Comparison of ENCODE assay signal across 32 cellular contexts in genomic region chr1:214184992-214185391, GRCh38.
"Had no signal": no experiment of that assay in that cellular context is flagged by ENCODE, and none has a peak within 500 bp of the region (broad histone marks: within the 10 kb centered on the region; RNA-seq: fewer than 3 reads in every experiment).

No MANE protein-coding gene starts in this region.

- DNase-seq: activated B cell treated with CpG ODN at 0.5 μM for 24 hours; activated CD4-positive, alpha-beta T cell treated with anti-CD3 and anti-CD28 coated beads for 48 hours; activated CD4-positive, alpha-beta T cell treated with anti-CD3 and anti-CD28 coated beads, Interleukin-2, amount 50 U/mL, for 1 hour; activated CD4-positive, alpha-beta T cell treated with anti-CD3 and anti-CD28 coated beads, Interleukin-2, amount 50 U/mL, for 48 hours; activated CD8-positive, alpha-beta memory T cell treated with anti-CD3 and anti-CD28 coated beads for 24 hours; activated CD8-positive, alpha-beta T cell treated with anti-CD3 and anti-CD28 coated beads for 36 hours; activated effector memory CD4-positive, alpha-beta T cell treated with Interleukin-2 at 50 U/mL for 16 hours; activated gamma-delta T cell treated with Interleukin-2 at 50 U/mL for 16 hours; activated naive CD4-positive, alpha-beta T cell treated with anti-CD3 and anti-CD28 coated beads, Interleukin-2, amount 50 U/mL, for 16 hours; activated naive CD4-positive, alpha-beta T cell treated with Interleukin-2 at 50 U/mL for 16 hours; activated T-cell treated with anti-CD3 and anti-CD28 coated beads, Interleukin-2, amount 50 U/mL, for 4 hours; amniotic stem cell; anterior cingulate cortex; body of pancreas; caudate nucleus; cortex of kidney; dermis blood vessel endothelial cell; effector CD4-positive, alpha-beta T cell; effector memory CD8-positive, alpha-beta T cell; erythroblast; foreskin melanocyte; head of caudate nucleus; T-helper 1 cell; T-helper 17 cell; T1000; WERI-Rb-1 had no signal

- H3K9me3 Mint-ChIP-seq: activated B cell treated with CpG ODN at 0.5 μM for 24 hours; effector memory CD8-positive, alpha-beta T cell; T-helper 2 cell treated with Interferon-gamma antibody and Interleukin-4, amounts not matched to agents 5 μg/mL and 100 μg/mL, for 36 hours had no signal

- H3K36me3 ChIP-seq: esophagus muscularis mucosa, gastroesophageal sphincter, WERI-Rb-1 had no signal

- H3K27ac Mint-ChIP-seq: activated B cell treated with CpG ODN at 0.5 μM for 24 hours; activated CD8-positive, alpha-beta T cell treated with anti-CD3 and anti-CD28 coated beads for 36 hours; activated naive CD8-positive, alpha-beta T cell; activated T-helper 17 cell treated with anti-CD3 and anti-CD28 coated beads, Interleukin-2, amount 50 U/mL, for 72 hours; effector memory CD8-positive, alpha-beta T cell; T-helper 17 cell; T-helper 2 cell treated with Interferon-gamma antibody and Interleukin-4, amounts not matched to agents 5 μg/mL and 100 μg/mL, for 36 hours had no signal

- H3K27ac ChIP-seq: body of pancreas, esophagus muscularis mucosa, gastroesophageal sphincter, WERI-Rb-1 had no signal

- ATAC-seq: activated CD4-positive, CD25-positive, alpha-beta regulatory T cell treated with anti-CD3 and anti-CD28 coated beads, Interleukin-2, amount 50 U/mL, for 24 hours; activated CD8-positive, alpha-beta T cell treated with anti-CD3 and anti-CD28 coated beads for 36 hours; activated T-cell treated with anti-CD3 and anti-CD28 coated beads, Interleukin-2, amount 50 U/mL, for 4 hours; activated T-helper 17 cell treated with anti-CD3 and anti-CD28 coated beads, Interleukin-2, amount 50 U/mL, for 72 hours; body of pancreas; effector memory CD8-positive, alpha-beta T cell; gastroesophageal sphincter; T-helper 17 cell had no signal

- H3K4me3 ChIP-seq: body of pancreas, esophagus muscularis mucosa, gastroesophageal sphincter had no signal

- H3K36me3 Mint-ChIP-seq: activated naive CD8-positive, alpha-beta T cell had no signal

- H3K4me3 Mint-ChIP-seq: activated B cell treated with CpG ODN at 0.5 μM for 24 hours; activated CD8-positive, alpha-beta T cell treated with anti-CD3 and anti-CD28 coated beads for 36 hours; activated naive CD8-positive, alpha-beta T cell; activated T-cell treated with anti-CD3 and anti-CD28 coated beads, Interleukin-2, amount 50 U/mL, for 4 hours; activated T-helper 17 cell treated with anti-CD3 and anti-CD28 coated beads, Interleukin-2, amount 50 U/mL, for 72 hours; effector memory CD8-positive, alpha-beta T cell; T-helper 17 cell; T-helper 2 cell treated with Interferon-gamma antibody and Interleukin-4, amounts not matched to agents 5 μg/mL and 100 μg/mL, for 36 hours had no signal

- H3K4me1 Mint-ChIP-seq: activated T-helper 17 cell treated with anti-CD3 and anti-CD28 coated beads, Interleukin-2, amount 50 U/mL, for 72 hours had no signal
